In genomic region chr10:113199459-113199858, GRCh38 we compare ENCODE assay signal across 1 cellular context.
TF ChIP-seq lines count a peak whose summit lies in the region.

No MANE protein-coding gene starts in this region.

TF ChIP-seq in GM23338, 12 proteins besides CTCF, POLR2A, EP300 and RAD21 (continued from another document):
- TF ChIP-seq, protein P1, sequence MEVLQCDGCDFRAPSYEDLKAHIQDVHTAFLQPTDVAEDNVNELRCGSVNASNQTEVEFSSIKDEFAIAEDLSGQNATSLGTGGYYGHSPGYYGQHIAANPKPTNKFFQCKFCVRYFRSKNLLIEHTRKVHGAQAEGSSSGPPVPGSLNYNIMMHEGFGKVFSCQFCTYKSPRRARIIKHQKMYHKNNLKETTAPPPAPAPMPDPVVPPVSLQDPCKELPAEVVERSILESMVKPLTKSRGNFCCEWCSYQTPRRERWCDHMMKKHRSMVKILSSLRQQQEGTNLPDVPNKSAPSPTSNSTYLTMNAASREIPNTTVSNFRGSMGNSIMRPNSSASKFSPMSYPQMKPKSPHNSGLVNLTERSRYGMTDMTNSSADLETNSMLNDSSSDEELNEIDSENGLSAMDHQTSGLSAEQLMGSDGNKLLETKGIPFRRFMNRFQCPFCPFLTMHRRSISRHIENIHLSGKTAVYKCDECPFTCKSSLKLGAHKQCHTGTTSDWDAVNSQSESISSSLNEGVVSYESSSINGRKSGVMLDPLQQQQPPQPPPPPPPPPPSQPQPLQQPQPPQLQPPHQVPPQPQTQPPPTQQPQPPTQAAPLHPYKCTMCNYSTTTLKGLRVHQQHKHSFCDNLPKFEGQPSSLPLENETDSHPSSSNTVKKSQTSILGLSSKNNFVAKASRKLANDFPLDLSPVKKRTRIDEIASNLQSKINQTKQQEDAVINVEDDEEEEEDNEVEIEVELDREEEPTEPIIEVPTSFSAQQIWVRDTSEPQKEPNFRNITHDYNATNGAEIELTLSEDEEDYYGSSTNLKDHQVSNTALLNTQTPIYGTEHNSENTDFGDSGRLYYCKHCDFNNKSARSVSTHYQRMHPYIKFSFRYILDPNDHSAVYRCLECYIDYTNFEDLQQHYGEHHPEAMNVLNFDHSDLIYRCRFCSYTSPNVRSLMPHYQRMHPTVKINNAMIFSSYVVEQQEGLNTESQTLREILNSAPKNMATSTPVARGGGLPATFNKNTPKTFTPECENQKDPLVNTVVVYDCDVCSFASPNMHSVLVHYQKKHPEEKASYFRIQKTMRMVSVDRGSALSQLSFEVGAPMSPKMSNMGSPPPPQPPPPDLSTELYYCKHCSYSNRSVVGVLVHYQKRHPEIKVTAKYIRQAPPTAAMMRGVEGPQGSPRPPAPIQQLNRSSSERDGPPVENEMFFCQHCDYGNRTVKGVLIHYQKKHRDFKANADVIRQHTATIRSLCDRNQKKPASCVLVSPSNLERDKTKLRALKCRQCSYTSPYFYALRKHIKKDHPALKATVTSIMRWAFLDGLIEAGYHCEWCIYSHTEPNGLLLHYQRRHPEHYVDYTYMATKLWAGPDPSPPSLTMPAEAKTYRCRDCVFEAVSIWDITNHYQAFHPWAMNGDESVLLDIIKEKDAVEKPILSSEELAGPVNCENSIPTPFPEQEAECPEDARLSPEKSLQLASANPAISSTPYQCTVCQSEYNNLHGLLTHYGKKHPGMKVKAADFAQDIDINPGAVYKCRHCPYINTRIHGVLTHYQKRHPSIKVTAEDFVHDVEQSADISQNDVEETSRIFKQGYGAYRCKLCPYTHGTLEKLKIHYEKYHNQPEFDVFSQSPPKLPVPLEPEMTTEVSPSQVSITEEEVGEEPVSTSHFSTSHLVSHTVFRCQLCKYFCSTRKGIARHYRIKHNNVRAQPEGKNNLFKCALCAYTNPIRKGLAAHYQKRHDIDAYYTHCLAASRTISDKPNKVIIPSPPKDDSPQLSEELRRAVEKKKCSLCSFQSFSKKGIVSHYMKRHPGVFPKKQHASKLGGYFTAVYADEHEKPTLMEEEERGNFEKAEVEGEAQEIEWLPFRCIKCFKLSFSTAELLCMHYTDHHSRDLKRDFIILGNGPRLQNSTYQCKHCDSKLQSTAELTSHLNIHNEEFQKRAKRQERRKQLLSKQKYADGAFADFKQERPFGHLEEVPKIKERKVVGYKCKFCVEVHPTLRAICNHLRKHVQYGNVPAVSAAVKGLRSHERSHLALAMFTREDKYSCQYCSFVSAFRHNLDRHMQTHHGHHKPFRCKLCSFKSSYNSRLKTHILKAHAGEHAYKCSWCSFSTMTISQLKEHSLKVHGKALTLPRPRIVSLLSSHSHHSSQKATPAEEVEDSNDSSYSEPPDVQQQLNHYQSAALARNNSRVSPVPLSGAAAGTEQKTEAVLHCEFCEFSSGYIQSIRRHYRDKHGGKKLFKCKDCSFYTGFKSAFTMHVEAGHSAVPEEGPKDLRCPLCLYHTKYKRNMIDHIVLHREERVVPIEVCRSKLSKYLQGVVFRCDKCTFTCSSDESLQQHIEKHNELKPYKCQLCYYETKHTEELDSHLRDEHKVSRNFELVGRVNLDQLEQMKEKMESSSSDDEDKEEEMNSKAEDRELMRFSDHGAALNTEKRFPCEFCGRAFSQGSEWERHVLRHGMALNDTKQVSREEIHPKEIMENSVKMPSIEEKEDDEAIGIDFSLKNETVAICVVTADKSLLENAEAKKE (CRISPR knock-in tag; IDR thresholded peaks at IDR 0.05) = no peak
- TF ChIP-seq REST (IDR thresholded peaks at IDR 0.05; ENCODE audit: unreplicated experiment) = no peak
- TF ChIP-seq POLR2AphosphoS5 (IDR thresholded peaks at IDR 0.05; ENCODE audit: low read depth) = no peak
- TF ChIP-seq EZH2phosphoT487 (IDR thresholded peaks at IDR 0.05; ENCODE audit: unreplicated experiment) = no peak
- no peak for TF ChIP-seq CREB1 (CRISPR knock-in tag; IDR thresholded peaks at IDR 0.05; ENCODE audit: low read depth)
- no peak for TF ChIP-seq NANOG (IDR thresholded peaks at IDR 0.05; ENCODE audit: borderline replicate concordance)
